In the genomic region with DNA sequence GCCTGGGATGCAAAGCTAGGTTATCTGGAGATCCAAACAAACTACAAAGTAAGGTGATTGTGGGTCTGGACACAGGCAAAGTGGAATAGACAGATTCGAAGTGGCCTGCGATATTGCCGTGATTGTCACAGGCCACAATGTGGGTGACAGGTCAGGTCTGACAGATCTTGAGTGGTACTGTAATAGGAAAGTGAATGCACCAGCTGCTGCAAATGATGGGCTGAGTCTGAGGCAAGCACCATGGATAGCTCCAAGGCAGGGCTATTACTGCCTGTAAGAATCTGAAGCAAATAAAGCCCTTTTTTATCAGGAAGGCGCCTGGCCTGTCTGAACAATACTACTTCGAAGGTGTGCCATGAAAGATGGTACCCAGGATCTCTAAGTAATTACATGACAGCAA, we compare ENCODE assay signal across 10 cellular contexts. TPM values are rescaled to one million over a fixed set of nuclear protein-coding genes. Genes with fewer than 3 reads are reported as not detected.
DNase-seq lines count a peak whose midpoint lies in the region; ATAC-seq, FAIRE-seq and TF ChIP-seq lines count a peak whose summit lies in the region.
"Had no signal": no experiment of that assay in that cellular context is flagged by ENCODE, and none has a peak within 500 bp of the region (broad histone marks: within the 10 kb centered on the region; RNA-seq: fewer than 3 reads in every experiment).

No MANE protein-coding gene starts in this region.

- in situ Hi-C loops in HepG2 (cut with HindIII; ENCODE audit: extremely low pct_ligation_motif_present, low pct_unique_long_range_greater_than_20kb) = no loop called here

- H3K4me3 ChIP-seq in body of pancreas (no peak overlapping the region), HepG2 (replicated peaks in 1 of 3; ENCODE audit: insufficient read depth in 1 of 3, low read depth in 2 of 3, low read length in 3 of 3) (no peak overlapping the region), tibial nerve (no peak overlapping the region)
- H3K4me3 ChIP-seq: SJCRH30 had no signal

- no peaks in the 10 kb centered on the region for H3K27me3 Mint-ChIP-seq in activated T-cell treated with anti-CD3 and anti-CD28 coated beads, Interleukin-2, amount 50 U/mL, for 72 hours (ENCODE audit: low read depth)
- no peaks in the 10 kb centered on the region for H3K27me3 Mint-ChIP-seq in activated CD8-positive, alpha-beta memory T cell treated with anti-CD3 and anti-CD28 coated beads, Interleukin-2, amount 10 ng/mL, durations not matched to agents 7 days and 5 days

- ATAC-seq in body of pancreas (peak; percentile 42), HepG2 (peak; percentile 74)
- no peak for ATAC-seq in activated T-cell treated with anti-CD3 and anti-CD28 coated beads, Interleukin-2, amount 50 U/mL, for 72 hours (replicated peaks in 1 of 2)
- no peak for ATAC-seq in activated CD8-positive, alpha-beta memory T cell treated with anti-CD3 and anti-CD28 coated beads, Interleukin-2, amount 10 ng/mL, durations not matched to agents 7 days and 5 days

- H3K9me3 Mint-ChIP-seq in activated T-cell treated with anti-CD3 and anti-CD28 coated beads, Interleukin-2, amount 50 U/mL, for 72 hours = no peaks in the 10 kb centered on the region
- no peaks in the 10 kb centered on the region for H3K9me3 Mint-ChIP-seq in activated CD8-positive, alpha-beta memory T cell treated with anti-CD3 and anti-CD28 coated beads, Interleukin-2, amount 10 ng/mL, durations not matched to agents 7 days and 5 days (ENCODE audit: low read depth)

- CTCF ChIA-PET in HepG2 (lab: Yijun Ruan, JAX; ENCODE audit: low intra/inter-chr PET ratio, low total read pairs) = no interaction called here
- CTCF ChIA-PET in activated CD8-positive, alpha-beta memory T cell treated with anti-CD3 and anti-CD28 coated beads, Interleukin-2, amount 10 ng/mL, durations not matched to agents 7 days and 5 days (lab: Charles Lee) = interaction anchor here (0.9 to 1.3 kb wide), 2 partner anchors 10 to 739 kb away, joined by 3 read pairs; no protein-coding TSS in a partner anchor

- H3K36me3 ChIP-seq in body of pancreas (replicated peaks in 1 of 2; ENCODE audit: insufficient read depth in 1 of 2, low read depth in 2 of 2) (no peaks in the 10 kb centered on the region), HepG2 (replicated peaks in 1 of 2; ENCODE audit: control insufficient read depth in 1 of 2, insufficient read depth in 2 of 2, low read length in 2 of 2) (peaks cover 0 to 7% of the 10 kb centered on the region in 2 experiments; a peak in 1 of 5 replicates), tibial nerve (peaks cover 0 to 11% (median 0%) of the 10 kb centered on the region in 3 donors)

- TF ChIP-seq EP300 in HepG2 (IDR thresholded peaks at IDR 0.05; ENCODE audit: low read depth in 2 of 2, low read length in 2 of 2) = no peak
- no peak for TF ChIP-seq EP300 in HepG2 (CRISPR knock-in tag; IDR thresholded peaks at IDR 0.05; ENCODE audit: borderline replicate concordance)
- TF ChIP-seq EP300 in tibial nerve (IDR thresholded peaks at IDR 0.05) = no peak

- H3K27me3 ChIP-seq in body of pancreas = no peaks in the 10 kb centered on the region
- no peaks in the 10 kb centered on the region for H3K27me3 ChIP-seq in HepG2 (ENCODE audit: control insufficient read depth in 1 of 2, insufficient read depth in 2 of 2, low read length in 2 of 2)
- H3K27me3 ChIP-seq in tibial nerve = no peaks in the 10 kb centered on the region
- H3K27me3 ChIP-seq: SJCRH30 had no signal

- 43 to 52% methylated on average over 5 of the region's 5 CpGs for WGBS in body of pancreas, 2 donors
- 96% methylated on average over 5 of the region's 5 CpGs for WGBS in HepG2 (ENCODE audit: low lambda C conversion rate)
- 66 to 73% methylated on average over 5 of the region's 5 CpGs for WGBS in tibial nerve, 2 donors

- H3K4me3 Mint-ChIP-seq in activated T-cell treated with anti-CD3 and anti-CD28 coated beads, Interleukin-2, amount 50 U/mL, for 72 hours = no peak overlapping the region
- no peak overlapping the region for H3K4me3 Mint-ChIP-seq in activated CD8-positive, alpha-beta memory T cell treated with anti-CD3 and anti-CD28 coated beads, Interleukin-2, amount 10 ng/mL, durations not matched to agents 7 days and 5 days

- POLR2A ChIA-PET in HepG2 (lab: Yijun Ruan, JAX) = interaction anchor here (1.7 kb wide), 1 partner anchor 10 kb away, joined by 12 read pairs; a partner anchor contains a TSS

- H3K27ac Mint-ChIP-seq in activated T-cell treated with anti-CD3 and anti-CD28 coated beads, Interleukin-2, amount 50 U/mL, for 72 hours = no peak overlapping the region
- no peak overlapping the region for H3K27ac Mint-ChIP-seq in activated CD8-positive, alpha-beta memory T cell treated with anti-CD3 and anti-CD28 coated beads, Interleukin-2, amount 10 ng/mL, durations not matched to agents 7 days and 5 days

- TF ChIP-seq RAD21 in HepG2 (CRISPR knock-in tag; IDR thresholded peaks at IDR 0.05) = no peak

- H3K79me2 ChIP-seq in HepG2 (ENCODE audit: insufficient read depth, low read length) = peaks cover 79% of the 10 kb centered on the region

- intact Hi-C loops in body of pancreas (cut with DNase I) = no loop called here
- intact Hi-C loops in HepG2 (cut with micrococcal nuclease; ENCODE audit: unreplicated experiment) = no loop called here

- TF ChIP-seq POLR2A in body of pancreas (IDR thresholded peaks at IDR 0.05) (no peak), HepG2 (IDR thresholded peaks at IDR 0.05; ENCODE audit: insufficient read depth in 1 of 2, low read depth in 2 of 2, low read length in 2 of 2) (no peak), tibial nerve (IDR thresholded peaks at IDR 0.05) (no peak)

- TF ChIP-seq CTCF in body of pancreas (IDR thresholded peaks at IDR 0.05) = no peak
- no peak for TF ChIP-seq CTCF in HepG2 (CRISPR knock-in tag; IDR thresholded peaks at IDR 0.05)
- no peak for TF ChIP-seq CTCF in tibial nerve (IDR thresholded peaks at IDR 0.05)

- FAIRE-seq in HepG2 (lab: Jason Lieb, UNC) = no peak

- peaks cover 28% of the 10 kb centered on the region for H4K20me1 ChIP-seq in HepG2 (ENCODE audit: insufficient read depth, low read length)

- no TSS peak for BruUV-seq in HepG2 (replicated peaks; lab: Mats Ljungman, UMichigan)

- H3K4me2 ChIP-seq in HepG2 (ENCODE audit: low read depth, low read length) = no peak overlapping the region

- H2AFZ ChIP-seq in HepG2 (ENCODE audit: low read length) = no peak overlapping the region

- H3K36me3 Mint-ChIP-seq in activated T-cell treated with anti-CD3 and anti-CD28 coated beads, Interleukin-2, amount 50 U/mL, for 72 hours (ENCODE audit: insufficient read depth in 2 of 2) = peaks cover 2 to 10% of the 10 kb centered on the region in 2 donors
- H3K36me3 Mint-ChIP-seq in activated CD8-positive, alpha-beta memory T cell treated with anti-CD3 and anti-CD28 coated beads, Interleukin-2, amount 10 ng/mL, durations not matched to agents 7 days and 5 days = peaks cover 17% of the 10 kb centered on the region

- H3K4me1 Mint-ChIP-seq in activated T-cell treated with anti-CD3 and anti-CD28 coated beads, Interleukin-2, amount 50 U/mL, for 72 hours (ENCODE audit: low read depth) = peaks cover 34% of the 10 kb centered on the region
- peaks cover 17% of the 10 kb centered on the region for H3K4me1 Mint-ChIP-seq in activated CD8-positive, alpha-beta memory T cell treated with anti-CD3 and anti-CD28 coated beads, Interleukin-2, amount 10 ng/mL, durations not matched to agents 7 days and 5 days

- H3K9ac ChIP-seq in HepG2 (ENCODE audit: insufficient read depth, low read depth, low read length) = no peak overlapping the region

- H3K4me1 ChIP-seq in body of pancreas (no peaks in the 10 kb centered on the region), HepG2 (ENCODE audit: insufficient read depth, low read length) (0 out of 2 replicates have a peak, but pooled peaks cover 8% of the 10 kb centered on the region), tibial nerve (peaks cover 0 to 23% (median 0%) of the 10 kb centered on the region in 4 donors)

- H3K9me3 ChIP-seq in body of pancreas (no peaks in the 10 kb centered on the region), HepG2 (ENCODE audit: low read length) (no peaks in the 10 kb centered on the region), tibial nerve (no peaks in the 10 kb centered on the region)
- H3K9me3 ChIP-seq: SJCRH30 had no signal

- DNase-seq in DMS 273 treated with DMSO at 0.1 percent for 48 hours (lab: John Stamatoyannopoulos, UW) (peak; percentile 8), LHCN-M2 (ENCODE audit: low read depth) (peak; percentile 48), body of pancreas (peak; percentile 17 to 34 (median 22)), HepG2 (ENCODE audit: low spot score) (no peak), tibial nerve (ENCODE audit: low spot score in 2 of 2) (no peak), DMS79 treated with DMSO at 0.1 percent for 48 hours (lab: John Stamatoyannopoulos, UW) (no peak)
- DNase-seq in activated T-cell treated with anti-CD3 and anti-CD28 coated beads, Interleukin-2, amount 50 U/mL, for 72 hours = no peak
- DNase-seq in activated CD8-positive, alpha-beta memory T cell treated with anti-CD3 and anti-CD28 coated beads, Interleukin-2, amount 10 ng/mL, durations not matched to agents 7 days and 5 days = no peak
- DNase-seq: activated gamma-delta T cell treated with Interleukin-2 at 50 U/mL for 16 hours had no signal

- H3K27ac ChIP-seq in body of pancreas = no peak overlapping the region
- no peak overlapping the region for H3K27ac ChIP-seq in HepG2 (ENCODE audit: extremely low read length, insufficient read depth, low read length)
- no peak overlapping the region for H3K27ac ChIP-seq in tibial nerve
- H3K27ac ChIP-seq: SJCRH30 had no signal

RNA-seq across cellular contexts. Expression of a gene that starts 10.0 kb away (rescaled TPM):
- total RNA-seq in LHCN-M2 (2014; rRNA removed) (74.2 and 85.4 TPM in 2 replicates), body of pancreas (100 to 1,000 TPM in 1 of 2 donors, 10 to 100 TPM in 1; 29.8 to 103 TPM), HepG2 (2016; rRNA removed; fragmentation: Illumina TruSeq; extraction: Trizol) (38.9 and 48.9 TPM in 2 replicates), tibial nerve (10 to 100 TPM; 47.3 to 69.6 (median 55.7) TPM)
- polyA plus RNA-seq in LHCN-M2 (2012) = 21.9 TPM
- total RNA-seq in HepG2 (2016; cell fraction: cytosol; rRNA removed; fragmentation: Illumina TruSeq; extraction: Trizol; ENCODE audit: low read depth) = 18.2 and 23.7 TPM in 2 replicates
- total RNA-seq in HepG2 (2016; cell fraction: insoluble cytoplasmic fraction; rRNA removed; fragmentation: Illumina TruSeq; extraction: Trizol) = 43.7 and 56.0 TPM in 2 replicates
- total RNA-seq in HepG2 (2016; cell fraction: membrane; rRNA removed; fragmentation: Illumina TruSeq; extraction: Trizol) = 24.2 and 24.4 TPM in 2 replicates
- total RNA-seq in HepG2 (2016; cell fraction: nucleus; rRNA removed; fragmentation: Illumina TruSeq; extraction: Trizol) = 70.4 and 70.9 TPM in 2 replicates
- 50.7 and 55.3 TPM in 2 replicates for polyA plus RNA-seq in HepG2 (2011; rRNA removed)
- polyA plus RNA-seq in HepG2 (2011; cell fraction: cytosol; rRNA removed) = 22.8 and 25.0 TPM in 2 replicates
- 65.8 and 93.8 TPM in 2 replicates for polyA plus RNA-seq in HepG2 (2011; cell fraction: nucleus; rRNA removed)
- 19.5 and 22.5 TPM in 2 replicates for polyA plus RNA-seq in HepG2 (2012)
- 3.6 and 3.9 TPM in 2 replicates for polyA plus RNA-seq in HepG2 (2016; cell fraction: cytosol; fragmentation: Illumina TruSeq; extraction: Trizol; ENCODE audit: low read depth)
- polyA plus RNA-seq in HepG2 (2016; cell fraction: insoluble cytoplasmic fraction; fragmentation: Illumina TruSeq; extraction: Trizol; ENCODE audit: low read depth) = 35.8 and 49.4 TPM in 2 replicates
- polyA plus RNA-seq in HepG2 (2016; cell fraction: membrane; fragmentation: Illumina TruSeq; extraction: Trizol; ENCODE audit: low read depth) = 7.3 and 8.2 TPM in 2 replicates
- polyA plus RNA-seq in HepG2 (2016; cell fraction: nucleus; fragmentation: Illumina TruSeq; extraction: Trizol; ENCODE audit: insufficient read depth, low read depth) = 36.5 and 48.8 TPM in 2 replicates
- 194 and 251 TPM in 2 replicates for polyA minus RNA-seq in HepG2 (2011; rRNA and poly(A)+ RNA removed; ENCODE audit: low replicate concordance)
- polyA minus RNA-seq in HepG2 (2011; cell fraction: cytosol; rRNA and poly(A)+ RNA removed) = 31.1 and 35.2 TPM in 2 replicates
- polyA minus RNA-seq in HepG2 (2011; cell fraction: nucleus; rRNA and poly(A)+ RNA removed) = 121 and 148 TPM in 2 replicates
- 10 to 100 TPM; 36.8 to 40.2 TPM for total RNA-seq in activated T-cell treated with anti-CD3 and anti-CD28 coated beads, Interleukin-2, amount 50 U/mL, for 72 hours
- total RNA-seq in activated CD8-positive, alpha-beta memory T cell treated with anti-CD3 and anti-CD28 coated beads, Interleukin-2, amount 10 ng/mL, durations not matched to agents 7 days and 5 days = 10 to 100 TPM; 48.4 to 54.3 TPM

RNA-seq across cellular contexts. Expression of a gene that starts 22.3 kb away (rescaled TPM):
- total RNA-seq in LHCN-M2 (2014; rRNA removed) = 20.1 and 20.5 TPM in 2 replicates
- 7.4 TPM for polyA plus RNA-seq in LHCN-M2 (2012)
- total RNA-seq in body of pancreas = 10 to 100 TPM in 1 of 2 donors, 1 to 10 TPM in 1; 4.3 to 11.7 TPM
- 16.7 and 22.7 TPM in 2 replicates for total RNA-seq in HepG2 (2016; rRNA removed; fragmentation: Illumina TruSeq; extraction: Trizol)
- 1.6 and 1.9 TPM in 2 replicates for total RNA-seq in HepG2 (2016; cell fraction: cytosol; rRNA removed; fragmentation: Illumina TruSeq; extraction: Trizol; ENCODE audit: low read depth)
- 18.0 and 23.8 TPM in 2 replicates for total RNA-seq in HepG2 (2016; cell fraction: insoluble cytoplasmic fraction; rRNA removed; fragmentation: Illumina TruSeq; extraction: Trizol)
- 4.4 and 5.9 TPM in 2 replicates for total RNA-seq in HepG2 (2016; cell fraction: membrane; rRNA removed; fragmentation: Illumina TruSeq; extraction: Trizol)
- total RNA-seq in HepG2 (2016; cell fraction: nucleus; rRNA removed; fragmentation: Illumina TruSeq; extraction: Trizol) = 8.9 and 12.6 TPM in 2 replicates
- polyA plus RNA-seq in HepG2 (2011; rRNA removed) = 6.1 and 6.4 TPM in 2 replicates
- polyA plus RNA-seq in HepG2 (2011; cell fraction: cytosol; rRNA removed) = 4.3 and 5.6 TPM in 2 replicates
- 3.2 and 6.3 TPM in 2 replicates for polyA plus RNA-seq in HepG2 (2011; cell fraction: nucleus; rRNA removed)
- 4.5 and 6.3 TPM in 2 replicates for polyA plus RNA-seq in HepG2 (2012)
- 0.51 and 0.66 TPM in 2 replicates for polyA plus RNA-seq in HepG2 (2016; cell fraction: cytosol; fragmentation: Illumina TruSeq; extraction: Trizol; ENCODE audit: low read depth)
- 17.7 and 18.8 TPM in 2 replicates for polyA plus RNA-seq in HepG2 (2016; cell fraction: insoluble cytoplasmic fraction; fragmentation: Illumina TruSeq; extraction: Trizol; ENCODE audit: low read depth)
- 1.5 and 1.8 TPM in 2 replicates for polyA plus RNA-seq in HepG2 (2016; cell fraction: membrane; fragmentation: Illumina TruSeq; extraction: Trizol; ENCODE audit: low read depth)
- polyA plus RNA-seq in HepG2 (2016; cell fraction: nucleus; fragmentation: Illumina TruSeq; extraction: Trizol; ENCODE audit: insufficient read depth, low read depth) = 11.3 and 15.7 TPM in 2 replicates
- 4.2 and 5.9 TPM in 2 replicates for polyA minus RNA-seq in HepG2 (2011; rRNA and poly(A)+ RNA removed; ENCODE audit: low replicate concordance)
- 4.1 and 5.1 TPM in 2 replicates for polyA minus RNA-seq in HepG2 (2011; cell fraction: cytosol; rRNA and poly(A)+ RNA removed)
- polyA minus RNA-seq in HepG2 (2011; cell fraction: nucleus; rRNA and poly(A)+ RNA removed) = 6.6 and 7.7 TPM in 2 replicates
- 10 to 100 TPM in 2 of 4 donors, 1 to 10 TPM in 2; 9.0 to 12.8 (median 10.2) TPM for total RNA-seq in tibial nerve
- total RNA-seq in activated T-cell treated with anti-CD3 and anti-CD28 coated beads, Interleukin-2, amount 50 U/mL, for 72 hours = 10 to 100 TPM; 22.0 TPM
- total RNA-seq in activated CD8-positive, alpha-beta memory T cell treated with anti-CD3 and anti-CD28 coated beads, Interleukin-2, amount 10 ng/mL, durations not matched to agents 7 days and 5 days = 10 to 100 TPM; 22.0 to 23.0 TPM

Comparison
In these comparisons a context has a peak if more than half of its experiments do, and no peak if none do; other contexts are left out.
1. DNase-seq: peak in DMS 273 treated with DMSO at 0.1 percent for 48 hours (single experiment), LHCN-M2 (single experiment) and body of pancreas (4 of 4); none in HepG2 (single experiment), tibial nerve (0 of 2), activated T-cell treated with anti-CD3 and anti-CD28 coated beads, Interleukin-2, amount 50 U/mL, for 72 hours (0 of 2), activated CD8-positive, alpha-beta memory T cell treated with anti-CD3 and anti-CD28 coated beads, Interleukin-2, amount 10 ng/mL, durations not matched to agents 7 days and 5 days (single experiment) and DMS79 treated with DMSO at 0.1 percent for 48 hours (single experiment).
2. ATAC-seq: peak in body of pancreas (single experiment) and HepG2 (single experiment); none in activated T-cell treated with anti-CD3 and anti-CD28 coated beads, Interleukin-2, amount 50 U/mL, for 72 hours (0 of 2) and activated CD8-positive, alpha-beta memory T cell treated with anti-CD3 and anti-CD28 coated beads, Interleukin-2, amount 10 ng/mL, durations not matched to agents 7 days and 5 days (single experiment).